15 cellular contexts compared by ENCODE assay signal in genomic region chr19:18171605-18172327, GRCh38. TPM values are rescaled to one million over a fixed set of nuclear protein-coding genes. Genes with fewer than 3 reads are reported as not detected.
DNase-seq lines count a peak whose midpoint lies in the region; ATAC-seq, FAIRE-seq and TF ChIP-seq lines count a peak whose summit lies in the region.
"Had no signal": no experiment of that assay in that cellular context is flagged by ENCODE, and none has a peak within 500 bp of the region (broad histone marks: within the 10 kb centered on the region; RNA-seq: fewer than 3 reads in every experiment).

No MANE protein-coding gene starts in this region.

- TF ChIP-seq CTCF in H1 (IDR thresholded peaks at IDR 0.05; ENCODE audit: control extremely low read depth in 1 of 3, insufficient read depth in 1 of 3, low read depth in 1 of 3, low read length in 3 of 3): no peak

- no peak overlapping the region for H2BK5ac ChIP-seq in H1 (ENCODE audit: low read depth, low read length)

- no peak overlapping the region for H3K14ac ChIP-seq in H1 (ENCODE audit: insufficient read length)

- H3K27me3 Mint-ChIP-seq in stimulated activated memory B cell treated with anti-CD40 and anti-IgM and Interleukin-4, amounts not matched to agents 10 μg/mL and 1 μg/mL and 100 μg/mL, for 72 hours: no peaks in the 10 kb centered on the region

- no peak for TF ChIP-seq RAD21 in H1 (IDR thresholded peaks at IDR 0.05 in 1 of 2, conservative IDR thresholded peaks at IDR 0.05 in 1 of 2; ENCODE audit: low read depth in 2 of 2, low read length in 2 of 2)

- H2BK120ac ChIP-seq in H1 (replicated peaks; ENCODE audit: low read depth, low read length): no peak overlapping the region

- H2BK20ac ChIP-seq in H1 (ENCODE audit: low read length): no peak overlapping the region

- CTCF ChIA-PET in H1 (lab: Charles Lee; ENCODE audit: partially characterized antibody): interaction anchor here (0.7 to 2.0 kb wide), 7 partner anchors 8 to 1076 kb away, joined by 3 to 10 read pairs (median 4); no protein-coding TSS in a partner anchor

- TF ChIP-seq POLR2A in H1 (IDR thresholded peaks at IDR 0.05; ENCODE audit: control extremely low read depth in 1 of 2, low read depth in 2 of 2, low read length in 2 of 2): no peak

- no peak overlapping the region for H3K23ac ChIP-seq in H1 (ENCODE audit: insufficient read length)

- H3K9me3 ChIP-seq in Karpas-422 (ENCODE audit: low read length): no peaks in the 10 kb centered on the region
- H3K9me3 ChIP-seq in H1 (ENCODE audit: insufficient read depth in 2 of 2, low read depth in 1 of 2, low read length in 1 of 2): no peaks in the 10 kb centered on the region

- H3K36me3 Mint-ChIP-seq in stimulated activated memory B cell treated with anti-CD40 and anti-IgM and Interleukin-4, amounts not matched to agents 10 μg/mL and 1 μg/mL and 100 μg/mL, for 72 hours: peaks cover 50% of the 10 kb centered on the region

- peaks cover 6% of the 10 kb centered on the region; the same call in 1 of the 2 replicates for H3K23me2 ChIP-seq in H1 (ENCODE audit: low read depth, low read length)

- H3K36me3 ChIP-seq in Karpas-422 (ENCODE audit: insufficient read depth, low read length): peaks cover 7% of the 10 kb centered on the region; the same call in 1 of the 2 replicates
- peaks cover 4 to 17% (median 7%) of the 10 kb centered on the region in 4 experiments; a peak in 6 of 8 replicates for H3K36me3 ChIP-seq in H1 (ENCODE audit: control insufficient read depth in 2 of 4, insufficient read depth in 4 of 4, low read length in 3 of 4)

- H3K4me2 ChIP-seq in Karpas-422 (ENCODE audit: low read depth, low read length, poor library complexity, severe bottlenecking): peak overlapping the region; percentile 66
- no peak overlapping the region for H3K4me2 ChIP-seq in H1 (ENCODE audit: insufficient read depth in 1 of 2, low read depth in 2 of 2, low read length in 2 of 2)
- H3K4me2 ChIP-seq: PC-9 had no signal

- no peak for FAIRE-seq in H1 (lab: Jason Lieb, UNC)
- FAIRE-seq: A204.1 had no signal

- no peak overlapping the region for H4K8ac ChIP-seq in H1 (ENCODE audit: extremely low read depth, insufficient read depth, low read length)

- H3K9me2 ChIP-seq in Karpas-422 (replicated peaks; ENCODE audit: insufficient read depth, low read length): no peaks in the 10 kb centered on the region

- peak overlapping the region; percentile 91 for H3K4me3 Mint-ChIP-seq in stimulated activated memory B cell treated with anti-CD40 and anti-IgM and Interleukin-4, amounts not matched to agents 10 μg/mL and 1 μg/mL and 100 μg/mL, for 72 hours

- no peak overlapping the region for H3K56ac ChIP-seq in H1 (replicated peaks; ENCODE audit: insufficient read length, low read depth, low read length)

- ATAC-seq in stimulated activated memory B cell treated with anti-CD40 and anti-IgM and Interleukin-4, amounts not matched to agents 10 μg/mL and 1 μg/mL and 100 μg/mL, for 72 hours: no peak
- ATAC-seq in GM19351 (IDR thresholded peaks at IDR 0.05; ENCODE audit: unreplicated experiment): no peak

- peak overlapping the region; percentile 92 for H3K27ac Mint-ChIP-seq in stimulated activated memory B cell treated with anti-CD40 and anti-IgM and Interleukin-4, amounts not matched to agents 10 μg/mL and 1 μg/mL and 100 μg/mL, for 72 hours

- no peak overlapping the region for H4K91ac ChIP-seq in H1 (replicated peaks; ENCODE audit: insufficient read length, low read length)

- H3K27me3 ChIP-seq in Karpas-422 (ENCODE audit: low read length) (no peaks in the 10 kb centered on the region), H1 (replicated peaks in 1 of 4; ENCODE audit: control insufficient read depth in 3 of 4, extremely low read depth in 1 of 4, insufficient read depth in 3 of 4, low read length in 3 of 4) (peaks cover 0 to 17% (median 7%) of the 10 kb centered on the region in 4 experiments; a peak in 5 of 7 replicates)

- H2AK5ac ChIP-seq in H1 (ENCODE audit: low read depth, low read length): 0 out of 2 replicates have a peak overlapping the region, but pooled peaks have one; percentile 41

- H3K79me1 ChIP-seq in H1 (ENCODE audit: low read depth, low read length): no peaks in the 10 kb centered on the region

- H3K9me3 Mint-ChIP-seq in stimulated activated memory B cell treated with anti-CD40 and anti-IgM and Interleukin-4, amounts not matched to agents 10 μg/mL and 1 μg/mL and 100 μg/mL, for 72 hours: no peaks in the 10 kb centered on the region

- H3K18ac ChIP-seq in H1 (ENCODE audit: extremely low read depth, low read length): no peak overlapping the region

- H3K4ac ChIP-seq in H1 (replicated peaks; ENCODE audit: insufficient read length, low read depth, low read length): no peak overlapping the region

- DNase-seq in DMS 273 (lab: John Stamatoyannopoulos, UW; ENCODE audit: unreplicated experiment) (peak; percentile 47), DMS 273 treated with DMSO at 0.1 percent for 48 hours (lab: John Stamatoyannopoulos, UW) (no peak), Karpas-422 (peak; percentile 55), H1 (ENCODE audit: low read depth in 1 of 2, low spot score in 2 of 2) (no peak), NCI-H146 treated with DMSO at 0.1 percent for 48 hours (lab: John Stamatoyannopoulos, UW; ENCODE audit: unreplicated experiment) (no peak), SKM-1 (lab: John Stamatoyannopoulos, UW; ENCODE audit: unreplicated experiment) (no peak)
- DNase-seq: central memory CD4-positive, alpha-beta T cell; DND-41; GM23248; PC-9; WERI-Rb-1 had no signal

- peaks cover 72% of the 10 kb centered on the region for H3K4me1 Mint-ChIP-seq in stimulated activated memory B cell treated with anti-CD40 and anti-IgM and Interleukin-4, amounts not matched to agents 10 μg/mL and 1 μg/mL and 100 μg/mL, for 72 hours

- no peak for TF ChIP-seq EP300 in H1 (IDR thresholded peaks at IDR 0.05; ENCODE audit: borderline replicate concordance in 1 of 2, low read depth in 2 of 2, low read length in 2 of 2)

- no peak overlapping the region for H2BK15ac ChIP-seq in H1 (ENCODE audit: low read length)

- H4K20me1 ChIP-seq in Karpas-422 (ENCODE audit: insufficient read depth, low read depth, low read length): no peaks in the 10 kb centered on the region
- H4K20me1 ChIP-seq in H1 (replicated peaks in 1 of 2; ENCODE audit: control insufficient read depth in 1 of 2, insufficient read depth in 2 of 2, low read length in 2 of 2): no peaks in the 10 kb centered on the region

- no peak overlapping the region for H3K4me3 ChIP-seq in Karpas-422 (ENCODE audit: low read length)
- no peak overlapping the region for H3K4me3 ChIP-seq in H1 (ENCODE audit: extremely low read depth in 1 of 4, insufficient read depth in 2 of 4, low read depth in 3 of 4, low read length in 4 of 4)
- H3K4me3 ChIP-seq: GM23248, PC-9 had no signal

- H3K9ac ChIP-seq in Karpas-422 (ENCODE audit: low read length) (peak overlapping the region; percentile 26), H1 (replicated peaks in 1 of 4; ENCODE audit: extremely low read depth in 1 of 4, low read depth in 3 of 4, low read length in 3 of 4) (no peak overlapping the region)
- H3K9ac ChIP-seq: GM23248 had no signal

- WGBS in H1 (ENCODE audit: extremely low coverage in 1 of 2, insufficient coverage in 1 of 2, insufficient read length in 1 of 2, insufficient replicate concordance in 2 of 2, low coverage in 1 of 2, low lambda C conversion rate in 2 of 2, missing lambda C conversion rate in 1 of 2), 2 experiments: 90% methylated on average over 8 of the region's 8 CpGs; no CpG with 5 or more reads in 1 of the 2 experiments

- H3K79me2 ChIP-seq in Karpas-422 (ENCODE audit: low read length) (no peaks in the 10 kb centered on the region), H1 (ENCODE audit: control insufficient read depth in 1 of 2, insufficient read depth in 2 of 2, low read length in 2 of 2) (no peaks in the 10 kb centered on the region)

- POLR2A ChIA-PET in H1 (lab: Charles Lee; ENCODE audit: partially characterized antibody): interaction anchor here (1.0 to 1.8 kb wide), 5 partner anchors 10 to 110 kb away, joined by 3 to 7 read pairs (median 5); partner anchors contain the start of gene JUND

- H2AFZ ChIP-seq in Karpas-422 (ENCODE audit: low read length) (no peak overlapping the region), H1 (ENCODE audit: low read length) (no peak overlapping the region)
- H2AFZ ChIP-seq: GM23248, PC-9 had no signal

- H3K27ac ChIP-seq in Karpas-422 (ENCODE audit: low read length): peak overlapping the region; percentile 85
- no peak overlapping the region for H3K27ac ChIP-seq in H1 (ENCODE audit: low read depth, low read length)
- H3K27ac ChIP-seq: GM23248, PC-9, WERI-Rb-1 had no signal

- no peak overlapping the region for H2BK12ac ChIP-seq in H1 (ENCODE audit: low read depth, low read length)

- H3K4me1 ChIP-seq in Karpas-422 (ENCODE audit: low read length) (peaks cover 69% of the 10 kb centered on the region), H1 (replicated peaks in 1 of 4; ENCODE audit: control insufficient read depth in 3 of 4, insufficient read depth in 4 of 4, low read length in 3 of 4) (peaks cover 0 to 5% (median 2%) of the 10 kb centered on the region in 4 experiments; a peak in 2 of 7 replicates)

- H4K5ac ChIP-seq in H1 (ENCODE audit: insufficient read length, low read depth, low read length): no peak overlapping the region

RNA-seq across cellular contexts. Expression of gene IFI30, which starts 1.8 kb away (rescaled TPM):
- 256 and 416 TPM in 2 replicates for total RNA-seq in Karpas-422 (2014; rRNA removed; shearing (Covaris generic); ENCODE audit: low replicate concordance)
- total RNA-seq in H1 (2021; fragmentation: NEBNext Ultra II Directional; extraction: Animal tissue kit (Norgen Biotek cat#: 25700)): 25.9 and 28.9 TPM in 2 replicates
- polyA plus RNA-seq in H1 (2011; rRNA removed): 59.5 and 62.4 TPM in 2 replicates
- 58.0 TPM for polyA plus RNA-seq in H1 (2011; cell fraction: cytosol; rRNA removed)
- 51.4 TPM for polyA plus RNA-seq in H1 (2011; cell fraction: nucleus; rRNA removed)
- polyA plus RNA-seq in H1 (2012, experiment 1 of 2): 25.3 to 49.4 TPM (median 43.4 TPM) in 4 replicates
- 54.5 TPM for polyA plus RNA-seq in H1 (2012, experiment 2 of 2)
- 60.7 TPM for polyA plus RNA-seq in H1 (2013, experiment 1 of 2)
- polyA plus RNA-seq in H1 (2013, experiment 2 of 2): 66.1 TPM
- polyA minus RNA-seq in H1 (2011; rRNA and poly(A)+ RNA removed): 39.9 and 40.8 TPM in 2 replicates
- polyA minus RNA-seq in H1 (2011; cell fraction: cytosol; rRNA and poly(A)+ RNA removed): 26.3 TPM
- polyA minus RNA-seq in H1 (2011; cell fraction: nucleus; rRNA and poly(A)+ RNA removed): 15.6 TPM

RNA-seq across cellular contexts. Expression of gene PIK3R2, which starts 18.8 kb away (rescaled TPM):
- total RNA-seq in Karpas-422 (2014; rRNA removed; shearing (Covaris generic); ENCODE audit: low replicate concordance): 5.1 and 5.7 TPM in 2 replicates
- 53.8 and 57.1 TPM in 2 replicates for total RNA-seq in H1 (2021; fragmentation: NEBNext Ultra II Directional; extraction: Animal tissue kit (Norgen Biotek cat#: 25700))
- polyA plus RNA-seq in H1 (2011; rRNA removed): 21.7 and 31.4 TPM in 2 replicates
- 20.2 TPM for polyA plus RNA-seq in H1 (2011; cell fraction: cytosol; rRNA removed)
- polyA plus RNA-seq in H1 (2011; cell fraction: nucleus; rRNA removed): 29.8 TPM
- polyA plus RNA-seq in H1 (2012, experiment 1 of 2): 24.6 to 46.9 TPM (median 34.0 TPM) in 4 replicates
- 33.2 TPM for polyA plus RNA-seq in H1 (2012, experiment 2 of 2)
- 45.8 TPM for polyA plus RNA-seq in H1 (2013, experiment 1 of 2)
- polyA plus RNA-seq in H1 (2013, experiment 2 of 2): 45.9 TPM
- 15.2 and 18.5 TPM in 2 replicates for polyA minus RNA-seq in H1 (2011; rRNA and poly(A)+ RNA removed)
- 37.8 TPM for polyA minus RNA-seq in H1 (2011; cell fraction: cytosol; rRNA and poly(A)+ RNA removed)
- 21.7 TPM for polyA minus RNA-seq in H1 (2011; cell fraction: nucleus; rRNA and poly(A)+ RNA removed)

RNA-seq across cellular contexts. Expression of gene MPV17L2, which starts 21.3 kb away (rescaled TPM):
- total RNA-seq in Karpas-422 (2014; rRNA removed; shearing (Covaris generic); ENCODE audit: low replicate concordance): 17.0 and 24.2 TPM in 2 replicates
- 24.2 and 28.6 TPM in 2 replicates for total RNA-seq in H1 (2021; fragmentation: NEBNext Ultra II Directional; extraction: Animal tissue kit (Norgen Biotek cat#: 25700))
- polyA plus RNA-seq in H1 (2011; rRNA removed): 80.1 and 82.6 TPM in 2 replicates
- 52.7 TPM for polyA plus RNA-seq in H1 (2011; cell fraction: cytosol; rRNA removed)
- 45.3 TPM for polyA plus RNA-seq in H1 (2011; cell fraction: nucleus; rRNA removed)
- 29.4 to 37.4 TPM (median 36.6 TPM) in 4 replicates for polyA plus RNA-seq in H1 (2012, experiment 1 of 2)
- polyA plus RNA-seq in H1 (2012, experiment 2 of 2): 48.3 TPM
- 41.2 TPM for polyA plus RNA-seq in H1 (2013, experiment 1 of 2)
- 42.3 TPM for polyA plus RNA-seq in H1 (2013, experiment 2 of 2)
- 31.0 and 44.7 TPM in 2 replicates for polyA minus RNA-seq in H1 (2011; rRNA and poly(A)+ RNA removed)
- polyA minus RNA-seq in H1 (2011; cell fraction: cytosol; rRNA and poly(A)+ RNA removed): 16.7 TPM
- 12.7 TPM for polyA minus RNA-seq in H1 (2011; cell fraction: nucleus; rRNA and poly(A)+ RNA removed)

RNA-seq across cellular contexts. Expression of gene RAB3A, which starts 32.1 kb away (rescaled TPM):
- 2.5 and 6.2 TPM in 2 replicates for total RNA-seq in Karpas-422 (2014; rRNA removed; shearing (Covaris generic); ENCODE audit: low replicate concordance)
- total RNA-seq in H1 (2021; fragmentation: NEBNext Ultra II Directional; extraction: Animal tissue kit (Norgen Biotek cat#: 25700)): 14.2 and 14.3 TPM in 2 replicates
- 13.6 and 18.6 TPM in 2 replicates for polyA plus RNA-seq in H1 (2011; rRNA removed)
- polyA plus RNA-seq in H1 (2011; cell fraction: cytosol; rRNA removed): 7.1 TPM
- polyA plus RNA-seq in H1 (2011; cell fraction: nucleus; rRNA removed): 26.7 TPM
- 10.0 to 16.5 TPM (median 14.3 TPM) in 4 replicates for polyA plus RNA-seq in H1 (2012, experiment 1 of 2)
- polyA plus RNA-seq in H1 (2012, experiment 2 of 2): 11.5 TPM
- polyA plus RNA-seq in H1 (2013, experiment 1 of 2): 12.1 TPM
- polyA plus RNA-seq in H1 (2013, experiment 2 of 2): 13.1 TPM
- polyA minus RNA-seq in H1 (2011; rRNA and poly(A)+ RNA removed): 42.9 and 47.7 TPM in 2 replicates
- 23.5 TPM for polyA minus RNA-seq in H1 (2011; cell fraction: cytosol; rRNA and poly(A)+ RNA removed)
- polyA minus RNA-seq in H1 (2011; cell fraction: nucleus; rRNA and poly(A)+ RNA removed): 17.7 TPM

RNA-seq across cellular contexts. Expression of gene PDE4C, which starts 54.5 kb away (rescaled TPM):
- not detected in 2 replicates for total RNA-seq in Karpas-422 (2014; rRNA removed; shearing (Covaris generic); ENCODE audit: low replicate concordance)
- total RNA-seq in H1 (2021; fragmentation: NEBNext Ultra II Directional; extraction: Animal tissue kit (Norgen Biotek cat#: 25700)): 2.3 and 2.7 TPM in 2 replicates
- 3.1 and 3.7 TPM in 2 replicates for polyA plus RNA-seq in H1 (2011; rRNA removed)
- polyA plus RNA-seq in H1 (2011; cell fraction: cytosol; rRNA removed): 4.7 TPM
- polyA plus RNA-seq in H1 (2011; cell fraction: nucleus; rRNA removed): 10.8 TPM
- polyA plus RNA-seq in H1 (2012, experiment 1 of 2): 1.8 to 3.1 TPM (median 2.3 TPM) in 4 replicates
- 1.1 TPM for polyA plus RNA-seq in H1 (2012, experiment 2 of 2)
- 0.71 TPM for polyA plus RNA-seq in H1 (2013, experiment 1 of 2)
- 0.85 TPM for polyA plus RNA-seq in H1 (2013, experiment 2 of 2)
- polyA minus RNA-seq in H1 (2011; rRNA and poly(A)+ RNA removed): 2.6 and 5.2 TPM in 2 replicates
- polyA minus RNA-seq in H1 (2011; cell fraction: cytosol; rRNA and poly(A)+ RNA removed): 3.2 TPM
- 8.1 TPM for polyA minus RNA-seq in H1 (2011; cell fraction: nucleus; rRNA and poly(A)+ RNA removed)
- total RNA-seq: myocyte had no signal

Comparison
In these comparisons a context has a peak if more than half of its experiments do, and no peak if none do; other contexts are left out.
1. DNase-seq: peak in DMS 273 (single experiment) and Karpas-422 (single experiment); none in DMS 273 treated with DMSO at 0.1 percent for 48 hours (single experiment), H1 (0 of 2), NCI-H146 treated with DMSO at 0.1 percent for 48 hours (single experiment) and SKM-1 (single experiment).